In genomic region chr12:9214536-9214935, GRCh38 we compare ENCODE assay signal across 27 cellular contexts. TPM values are rescaled to one million over a fixed set of nuclear protein-coding genes. Genes with fewer than 3 reads are reported as not detected.
"Had no signal": no experiment of that assay in that cellular context is flagged by ENCODE, and none has a peak within 500 bp of the region (broad histone marks: within the 10 kb centered on the region; RNA-seq: fewer than 3 reads in every experiment).

No MANE protein-coding gene starts in this region.

- DNase-seq: Kasumi-1, MV-4-11, NCI-H1048, NCI-H1105 treated with DMSO at 0.1 percent for 48 hours, NCI-H1417 treated with DMSO at 0.1 percent for 48 hours, NCI-H146, NCI-H1694 treated with DMSO at 0.1 percent for 48 hours, NCI-H1930, NCI-H2081, NCI-H2107, NCI-H2227 treated with DMSO at 0.1 percent for 48 hours, NCI-H446, NCI-H510A, NCI-H524 treated with DMSO at 0.1 percent for 48 hours, NCI-H69, NCI-H774, Right ventricle myocardium superior, SIG-M5 had no signal

- H3K4me3 ChIP-seq: K562, SJSA1, SK-N-MC had no signal

- ATAC-seq: K562, Panc1 had no signal

- H3K36me3 ChIP-seq: SJSA1 had no signal

- H3K36me3 Mint-ChIP-seq: IgD-negative memory B cell had no signal

- H3K4me3 Mint-ChIP-seq: IgD-negative memory B cell had no signal

- H3K4me1 ChIP-seq: SJSA1 had no signal

- H3K4me1 Mint-ChIP-seq: IgD-negative memory B cell had no signal

- FAIRE-seq: K562 had no signal

- H3K27me3 ChIP-seq: SJSA1 had no signal

- H3K9ac ChIP-seq: KMS-11 had no signal

- H3K27ac ChIP-seq: HL-60, KMS-11, SJSA1, SK-N-MC had no signal

- H3K4me2 ChIP-seq: KMS-11 had no signal

- H3K9me3 ChIP-seq: SJSA1 had no signal

- H3K27ac Mint-ChIP-seq: IgD-negative memory B cell had no signal

RNA-seq across cellular contexts. Expression of gene PZP, which starts 6.3 kb away (rescaled TPM):
- total RNA-seq: HT-29, K562, M059J, SJSA1 had no signal
- polyA plus RNA-seq: IgD-negative memory B cell had no signal
